Comparison of ENCODE assay signal across 8 cellular contexts in genomic region chr2:46915811-46916630, GRCh38. TPM values are rescaled to one million over a fixed set of nuclear protein-coding genes. Genes with fewer than 3 reads are reported as not detected.
DNase-seq lines count a peak whose midpoint lies in the region; ATAC-seq and TF ChIP-seq lines count a peak whose summit lies in the region.

No MANE protein-coding gene starts in this region.

- peak overlapping the region; percentile 97 to 99 for H3K27ac ChIP-seq in ascending aorta
- H3K27ac ChIP-seq in rectal smooth muscle tissue (ENCODE audit: low read depth, low read length), result peak overlapping the region; percentile 94
- H3K27ac ChIP-seq in vagina, result peak overlapping the region; percentile 94

- H3K36me3 ChIP-seq in ascending aorta (peaks cover 2 to 15% of the 10 kb centered on the region in 2 donors), rectal smooth muscle tissue (ENCODE audit: control insufficient read depth, insufficient read depth, low read length) (no peaks in the 10 kb centered on the region), vagina (no peaks in the 10 kb centered on the region)

- peak overlapping the region; percentile 75 for H3K9ac ChIP-seq in rectal smooth muscle tissue (ENCODE audit: low read length)

- H3K4me1 ChIP-seq in ascending aorta, result peaks cover 4 to 25% of the 10 kb centered on the region in 2 donors
- H3K4me1 ChIP-seq in rectal smooth muscle tissue (ENCODE audit: control insufficient read depth, insufficient read depth, low read length), result peaks cover 19% of the 10 kb centered on the region
- H3K4me1 ChIP-seq in vagina, result peaks cover 30% of the 10 kb centered on the region

- ATAC-seq in GM18502 (IDR thresholded peaks at IDR 0.05; ENCODE audit: poor library complexity, unreplicated experiment), result peak; percentile 88
- peak; percentile 86 for ATAC-seq in HG02884 (IDR thresholded peaks at IDR 0.05; ENCODE audit: unreplicated experiment)

- H3K9me3 ChIP-seq in ascending aorta, result no peaks in the 10 kb centered on the region
- H3K9me3 ChIP-seq in vagina, result no peaks in the 10 kb centered on the region

- TF ChIP-seq CTCF in ascending aorta (IDR thresholded peaks at IDR 0.05) (no peak), vagina (IDR thresholded peaks at IDR 0.05) (no peak)

- peak overlapping the region; percentile 83 to 88 for H3K4me3 ChIP-seq in ascending aorta
- H3K4me3 ChIP-seq in rectal smooth muscle tissue (ENCODE audit: low read length), result peak overlapping the region; percentile 93
- H3K4me3 ChIP-seq in vagina, result peak overlapping the region; percentile 85 to 100

- intact Hi-C loops in ascending aorta (cut with DNase I) (loop anchor here (2.0 to 5.0 kb wide), 5 partner anchors 55 to 406 kb away; no protein-coding TSS in a partner anchor), vagina (cut with DNase I) (loop anchor here (10.0 kb wide), 1 partner anchor 409 kb away; no protein-coding TSS in a partner anchor)

- peak; percentile 92 for DNase-seq in NCI-H146 (lab: John Stamatoyannopoulos, UW)
- peak; percentile 63 to 84 (median 78) for DNase-seq in T-helper 2 cell
- peak; percentile 86 to 98 for DNase-seq in ascending aorta (ENCODE audit: low spot score in 2 of 2)
- peak; percentile 91 for DNase-seq in hepatic stellate cell (ENCODE audit: low spot score)
- peak in 1 of 2 donors; percentile 96 for DNase-seq in vagina (ENCODE audit: extremely low spot score in 2 of 2)

- H3K27me3 ChIP-seq in ascending aorta (no peaks in the 10 kb centered on the region), rectal smooth muscle tissue (ENCODE audit: control insufficient read depth, insufficient read depth, low read length) (no peaks in the 10 kb centered on the region), vagina (no peaks in the 10 kb centered on the region)

- TF ChIP-seq POLR2A in vagina (IDR thresholded peaks at IDR 0.05), result no peak

RNA-seq across cellular contexts. Expression of gene MCFD2, which starts 0.4 kb away (rescaled TPM):
- total RNA-seq in ascending aorta (171 TPM), vagina (89.4 TPM)

RNA-seq across cellular contexts. Expression of gene TTC7A, which starts 25.0 kb away (rescaled TPM):
- total RNA-seq in ascending aorta (181 TPM), vagina (38.8 TPM)
